Comparison of ENCODE assay signal across 9 cellular contexts in genomic region chr1:52632732-52633290, GRCh38. TPM values are rescaled to one million over a fixed set of nuclear protein-coding genes. Genes with fewer than 3 reads are reported as not detected.
DNase-seq lines count a peak whose midpoint lies in the region; ATAC-seq lines count a peak whose summit lies in the region.
"Had no signal": no experiment of that assay in that cellular context is flagged by ENCODE, and none has a peak within 500 bp of the region (broad histone marks: within the 10 kb centered on the region; RNA-seq: fewer than 3 reads in every experiment).

SHISAL2A (plus strand) TSS chr1:52633168; CDS start chr1:52633494, 326 bp downstream.

- H3K9me3 ChIP-seq in NT2/D1 (ENCODE audit: insufficient read depth, low read length) = no peaks in the 10 kb centered on the region

- H3K4me3 ChIP-seq in NT2/D1 (ENCODE audit: insufficient read length, low read depth) = peak within 1 kb of the TSS; percentile 40
- peak within 1 kb of the TSS; percentile 26 to 47 (median 39) for H3K4me3 ChIP-seq in skin epidermis

- no peaks in the 10 kb centered on the region for H3K36me3 ChIP-seq in NT2/D1 (ENCODE audit: insufficient read depth, insufficient read length, low read length)

- intact Hi-C loops in left ventricle myocardium superior (cut with micrococcal nuclease) = no loop called here

- peak within 1 kb of the TSS in 18 of 21 experiments; percentile 2 to 92 (median 66) for H3K27ac ChIP-seq in skin epidermis

- H3K27me3 ChIP-seq in NT2/D1 (ENCODE audit: insufficient read depth, insufficient read length) = peaks cover 36% of the 10 kb centered on the region

- H3K4me1 ChIP-seq in NT2/D1 (ENCODE audit: insufficient read depth, insufficient read length) = peaks cover 20% of the 10 kb centered on the region

- peak within 1 kb of the TSS; percentile 75 for H3K9ac ChIP-seq in NT2/D1 (ENCODE audit: insufficient read length, low read depth)

- DNase-seq in Daoy (ENCODE audit: low read depth) (peak; percentile 45), NT2/D1 (ENCODE audit: low read depth, low spot score) (no peak), left ventricle myocardium superior (peak; percentile 54)
- DNase-seq in activated gamma-delta T cell treated with anti-CD3 and anti-CD28 coated beads, Interleukin-2, amount 50 U/mL, for 16 hours (ENCODE audit: low read depth) = peak; percentile 41

- ATAC-seq in left ventricle myocardium superior (peak; percentile 67), HG03135 (IDR thresholded peaks at IDR 0.05; ENCODE audit: unreplicated experiment) (no peak), GM18498 (IDR thresholded peaks at IDR 0.05; ENCODE audit: unreplicated experiment) (no peak), GM18858 (IDR thresholded peaks at IDR 0.05; ENCODE audit: unreplicated experiment) (no peak)

RNA-seq across cellular contexts. Expression of gene SHISAL2A, which starts in this region (rescaled TPM):
- 0.17 TPM in 1 of 2 replicates, not detected in the other for total RNA-seq in Daoy (2014; rRNA removed; shearing (Covaris generic))
- total RNA-seq in left ventricle myocardium superior = not detected
- total RNA-seq: HT1080 had no signal

Comparison
In these comparisons a context has a peak if more than half of its experiments do, and no peak if none do; other contexts are left out.
1. Peak in DNase-seq in Daoy; RNA of the gene not detected or under 1 TPM.
2. Peak in DNase-seq and ATAC-seq in left ventricle myocardium superior; RNA of the gene not detected or under 1 TPM.